1 cellular context compared by ENCODE assay signal in genomic region chr9:92295240-92295790, GRCh38.
TF ChIP-seq lines count a peak whose summit lies in the region.

No MANE protein-coding gene starts in this region.

TF ChIP-seq in GM23338, 12 proteins besides CTCF, POLR2A, EP300 and RAD21 (continued from another document):
- TF ChIP-seq ZNF462 (CRISPR knock-in tag; IDR thresholded peaks at IDR 0.05) (no peak), ZNF331 (CRISPR knock-in tag; IDR thresholded peaks at IDR 0.05; ENCODE audit: low read depth) (no peak), CREB1 (CRISPR knock-in tag; IDR thresholded peaks at IDR 0.05; ENCODE audit: low read depth) (no peak), STAT1 (IDR thresholded peaks at IDR 0.05; ENCODE audit: unreplicated experiment) (no peak), NANOG (IDR thresholded peaks at IDR 0.05; ENCODE audit: borderline replicate concordance) (no peak), REST (IDR thresholded peaks at IDR 0.05; ENCODE audit: unreplicated experiment) (no peak), EZH2 (IDR thresholded peaks at IDR 0.05; ENCODE audit: low read depth, unreplicated experiment) (no peak), ZNF114 (CRISPR knock-in tag; IDR thresholded peaks at IDR 0.05) (no peak), ETS1 (IDR thresholded peaks at IDR 0.05) (no peak), JUNB (IDR thresholded peaks at IDR 0.05; ENCODE audit: unreplicated experiment) (no peak), POLR2AphosphoS5 (IDR thresholded peaks at IDR 0.05; ENCODE audit: low read depth) (no peak)
